Comparison of ENCODE assay signal across 7 cellular contexts in genomic region chr2:116440104-116440653, GRCh38.
"Had no signal": no experiment of that assay in that cellular context is flagged by ENCODE, and none has a peak within 500 bp of the region (broad histone marks: within the 10 kb centered on the region; RNA-seq: fewer than 3 reads in every experiment).

No MANE protein-coding gene starts in this region.

- H3K4me2 ChIP-seq: GM23338, KMS-11 had no signal

- H3K9ac ChIP-seq: KMS-11 had no signal

- H3K27ac ChIP-seq: KMS-11 had no signal

- H3K4me1 ChIP-seq: HAP-1 had no signal

- H2AFZ ChIP-seq: GM23338 had no signal

- DNase-seq: H7, KBM-7 had no signal

- FAIRE-seq: HTR-8/SVneo had no signal

- H3K9me3 ChIP-seq: HAP-1 had no signal

- H3K36me3 ChIP-seq: HAP-1 had no signal

- ATAC-seq: GM23338, HCT116 had no signal

- H3K4me3 ChIP-seq: GM23338, HAP-1 had no signal
